25 cellular contexts compared by ENCODE assay signal in the genomic region with DNA sequence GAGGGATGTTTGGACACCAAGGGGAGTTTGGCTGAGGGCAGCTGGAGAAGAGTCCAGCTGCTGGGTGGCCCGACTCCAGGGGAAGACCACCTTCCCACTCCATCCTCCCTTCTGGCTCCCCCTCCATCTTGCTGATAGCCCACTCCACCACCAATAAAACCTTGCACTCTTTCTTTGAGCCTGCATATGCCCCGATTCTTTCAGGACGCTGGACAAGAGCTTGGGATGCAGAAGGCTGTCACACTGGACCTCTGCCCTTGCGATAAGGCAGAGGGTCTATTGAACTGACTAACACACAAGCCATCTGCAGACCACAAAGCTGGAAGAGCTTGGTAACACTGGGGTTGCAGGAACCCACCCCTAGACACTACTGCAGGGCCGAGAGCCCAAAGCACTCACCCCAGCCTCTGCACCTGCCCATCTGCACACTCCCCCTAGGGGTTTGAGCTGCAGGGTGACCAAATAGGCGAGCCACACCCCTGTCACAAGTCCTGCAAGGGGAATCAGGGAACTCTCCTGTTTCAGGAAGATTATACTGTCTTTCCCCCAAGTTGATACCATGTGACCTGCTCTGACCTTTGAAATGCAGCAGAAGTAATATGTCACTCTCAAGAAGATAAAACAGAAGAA.
DNase-seq lines count a peak whose midpoint lies in the region; ATAC-seq and TF ChIP-seq lines count a peak whose summit lies in the region.
"Had no signal": no experiment of that assay in that cellular context is flagged by ENCODE, and none has a peak within 500 bp of the region (broad histone marks: within the 10 kb centered on the region; RNA-seq: fewer than 3 reads in every experiment).

No MANE protein-coding gene starts in this region.

- TF ChIP-seq CTCF in H9 (conservative IDR thresholded peaks at IDR 0.05) (peak; percentile 39), WTC11 (IDR thresholded peaks at IDR 0.05) (no peak)

- no peak overlapping the region for H2BK12ac ChIP-seq in H9 (ENCODE audit: insufficient read length, low read depth, low read length)

- H3T11ph ChIP-seq in H9 (ENCODE audit: low read length) = no peak overlapping the region

- H3K27ac Mint-ChIP-seq in H9 = no peak overlapping the region
- H3K27ac Mint-ChIP-seq in WTC11 = no peak overlapping the region
- no peak overlapping the region for H3K27ac Mint-ChIP-seq in stimulated activated naive B cell treated with anti-CD40 and anti-IgM and Interleukin-4, amounts not matched to agents 10 μg/mL and 1 μg/mL and 100 μg/mL, for 72 hours
- H3K27ac Mint-ChIP-seq: CD4-positive, alpha-beta T cell had no signal

- H2BK5ac ChIP-seq in H9 (ENCODE audit: insufficient read length, low read length) = no peak overlapping the region

- no peaks in the 10 kb centered on the region for H3K79me2 ChIP-seq in H9 (ENCODE audit: insufficient read depth, low read length)

- H3K23ac ChIP-seq in H9 (ENCODE audit: insufficient read length, low read depth, low read length) = no peak overlapping the region

- peaks cover 8 to 11% of the 10 kb centered on the region in 2 experiments; a peak in 3 of 5 replicates for H3K9me3 Mint-ChIP-seq in H9
- H3K9me3 Mint-ChIP-seq in WTC11 = peaks cover 16% of the 10 kb centered on the region
- peaks cover 0 to 2% of the 10 kb centered on the region in 2 donors for H3K9me3 Mint-ChIP-seq in stimulated activated naive B cell treated with anti-CD40 and anti-IgM and Interleukin-4, amounts not matched to agents 10 μg/mL and 1 μg/mL and 100 μg/mL, for 72 hours
- H3K9me3 Mint-ChIP-seq: CD4-positive, alpha-beta T cell had no signal

- H3K4ac ChIP-seq in H9 (ENCODE audit: low read depth, low read length) = no peak overlapping the region

- H3K36me3 Mint-ChIP-seq in H9 (ENCODE audit: insufficient read depth in 1 of 3, low read depth in 3 of 3) (peaks cover 3 to 6% (median 6%) of the 10 kb centered on the region in 3 experiments; a peak in 3 of 7 replicates), WTC11 (peaks cover 13% of the 10 kb centered on the region)
- H3K36me3 Mint-ChIP-seq in stimulated activated naive B cell treated with anti-CD40 and anti-IgM and Interleukin-4, amounts not matched to agents 10 μg/mL and 1 μg/mL and 100 μg/mL, for 72 hours = peaks cover 5 to 8% of the 10 kb centered on the region in 2 donors

- no peak overlapping the region for H4K5ac ChIP-seq in H9 (ENCODE audit: insufficient read length, low read depth, low read length)

- no peak overlapping the region for H3K14ac ChIP-seq in H9 (ENCODE audit: insufficient read depth, low read length)

- ATAC-seq in WTC11 (peak; percentile 78), GM18868 (IDR thresholded peaks at IDR 0.05; ENCODE audit: unreplicated experiment) (no peak)
- peak; percentile 38 to 39 for ATAC-seq in stimulated activated naive B cell treated with anti-CD40 and anti-IgM and Interleukin-4, amounts not matched to agents 10 μg/mL and 1 μg/mL and 100 μg/mL, for 72 hours (replicated peaks)
- ATAC-seq: A549 had no signal

- H3K4me1 ChIP-seq in H9 (ENCODE audit: insufficient read depth, low read length) = no peaks in the 10 kb centered on the region
- H3K4me1 ChIP-seq: A549, SJSA1 had no signal

- no peak overlapping the region for H3K4me3 Mint-ChIP-seq in H9
- H3K4me3 Mint-ChIP-seq in WTC11 = no peak overlapping the region
- no peak overlapping the region for H3K4me3 Mint-ChIP-seq in stimulated activated naive B cell treated with anti-CD40 and anti-IgM and Interleukin-4, amounts not matched to agents 10 μg/mL and 1 μg/mL and 100 μg/mL, for 72 hours
- H3K4me3 Mint-ChIP-seq: CD4-positive, alpha-beta T cell had no signal

- DNase-seq in H9 (peak; percentile 47), OCI-M1 (lab: John Stamatoyannopoulos, UW) (peak; percentile 74), WTC11 (ENCODE audit: low spot score) (peak; percentile 19), hypothalamus (lab: John Stamatoyannopoulos, UW) (no peak)
- no peak for DNase-seq in stimulated activated naive B cell treated with anti-CD40 and anti-IgM and Interleukin-4, amounts not matched to agents 10 μg/mL and 1 μg/mL and 100 μg/mL, for 72 hours
- DNase-seq in activated CD4-positive, CD25-positive, alpha-beta regulatory T cell treated with anti-CD3 and anti-CD28 coated beads, Interleukin-2, amount 50 U/mL, for 72 hours = no peak
- DNase-seq: AML-193; CD4-positive, alpha-beta T cell; KBM-7; MG63; NCI-H1092; NCI-H1436; NCI-H187; NCI-H2081 treated with DMSO at 0.1 percent for 48 hours; NCI-H2171; NCI-H345; NCI-H524; NCI-H82; NK-92 treated with Interleukin-12 subunit alpha and Interleukin-12 subunit beta, amount 100 ng/mL, for 24 hours; Right ventricle myocardium superior; RPMI8226 had no signal

- no peaks in the 10 kb centered on the region for H4K20me1 ChIP-seq in H9 (ENCODE audit: control insufficient read depth, insufficient read depth, insufficient read length)
- H4K20me1 ChIP-seq: BLaER1 treated with 17β-estradiol and CSF1 and Interleukin-3, amounts not matched to agents 10 nM and 100 nM had no signal

- H2BK120ac ChIP-seq in H9 (ENCODE audit: low read depth, low read length, poor library complexity, severe bottlenecking) = no peak overlapping the region

- H3K9me3 ChIP-seq in H9 (ENCODE audit: control insufficient read depth, low read depth, low read length) = no peaks in the 10 kb centered on the region
- H3K9me3 ChIP-seq: A549, MG63, SJSA1 had no signal

- WGBS in H9 (ENCODE audit: extremely low coverage, insufficient read length, low lambda C conversion rate) = no CpG with 5 or more reads among the region's 6 CpGs

- H3K18ac ChIP-seq in H9 (ENCODE audit: insufficient read length, low read depth, low read length) = no peak overlapping the region

- H3K56ac ChIP-seq in H9 (ENCODE audit: insufficient read length, low read depth, low read length) = no peak overlapping the region

- POLR2A ChIA-PET in WTC11 (lab: Charles Lee) = no interaction called here

- H4K8ac ChIP-seq in H9 (replicated peaks; ENCODE audit: insufficient read length, low read depth, low read length) = no peak overlapping the region

- no peak overlapping the region for H3K27ac ChIP-seq in H9 (ENCODE audit: insufficient read length, low read depth, low read length)
- H3K27ac ChIP-seq: A549; BLaER1 treated with 17β-estradiol and CSF1 and Interleukin-3, amounts not matched to agents 10 nM and 100 nM; SJSA1 had no signal

- H2BK15ac ChIP-seq in H9 (ENCODE audit: low read depth, low read length) = no peak overlapping the region

- no peaks in the 10 kb centered on the region for H3K23me2 ChIP-seq in H9 (ENCODE audit: insufficient read length, low read depth, low read length, poor library complexity, severe bottlenecking)

- no peak overlapping the region for H2AK5ac ChIP-seq in H9 (ENCODE audit: insufficient read length, low read length)

- no peak overlapping the region for H2BK20ac ChIP-seq in H9 (ENCODE audit: low read depth, low read length, poor library complexity, severe bottlenecking)

- no peak overlapping the region for H2AFZ ChIP-seq in H9 (ENCODE audit: low read length)

- H3K27me3 ChIP-seq in H9 (ENCODE audit: insufficient read depth, low read length) = no peaks in the 10 kb centered on the region
- H3K27me3 ChIP-seq: BLaER1 treated with 17β-estradiol and CSF1 and Interleukin-3, amounts not matched to agents 10 nM and 100 nM; MG63; SJSA1 had no signal

- H3K9ac ChIP-seq in H9 (ENCODE audit: extremely low read depth, insufficient read length, low read length) = no peak overlapping the region
- H3K9ac ChIP-seq: BLaER1 treated with 17β-estradiol and CSF1 and Interleukin-3, amounts not matched to agents 10 nM and 100 nM had no signal

- no peak overlapping the region for H3K4me2 ChIP-seq in H9 (ENCODE audit: insufficient read depth, insufficient read length, low read length)
- H3K4me2 ChIP-seq: A549; BLaER1 treated with 17β-estradiol and CSF1 and Interleukin-3, amounts not matched to agents 10 nM and 100 nM had no signal

- H3K79me1 ChIP-seq in H9 (ENCODE audit: insufficient read depth, low read depth, low read length, poor library complexity, severe bottlenecking) = no peaks in the 10 kb centered on the region

- H3K4me1 Mint-ChIP-seq in H9 = peaks cover 3 to 4% of the 10 kb centered on the region in 2 experiments
- H3K4me1 Mint-ChIP-seq in WTC11 = peaks cover 2% of the 10 kb centered on the region; the same call in 1 of the 2 replicates
- H3K4me1 Mint-ChIP-seq in stimulated activated naive B cell treated with anti-CD40 and anti-IgM and Interleukin-4, amounts not matched to agents 10 μg/mL and 1 μg/mL and 100 μg/mL, for 72 hours = peaks cover 10 to 22% of the 10 kb centered on the region in 2 donors

- no peak overlapping the region for H4K91ac ChIP-seq in H9 (ENCODE audit: insufficient read length, low read depth, low read length)

- CTCF ChIA-PET in WTC11 (lab: Charles Lee) = interaction anchor here (0.8 to 2.3 kb wide), 3 partner anchors 10 to 44 kb away, joined by 3 to 8 read pairs (median 3); no protein-coding TSS in a partner anchor

- H3K27me3 Mint-ChIP-seq in H9 (ENCODE audit: low read depth) (no peaks in the 10 kb centered on the region; the same call in 1 of the 2 replicates), WTC11 (ENCODE audit: low read depth) (no peaks in the 10 kb centered on the region)
- H3K27me3 Mint-ChIP-seq in stimulated activated naive B cell treated with anti-CD40 and anti-IgM and Interleukin-4, amounts not matched to agents 10 μg/mL and 1 μg/mL and 100 μg/mL, for 72 hours = peaks cover 7 to 8% of the 10 kb centered on the region in 2 donors
- H3K27me3 Mint-ChIP-seq: CD4-positive, alpha-beta T cell had no signal

TF ChIP-seq in WTC11, 78 proteins besides CTCF, POLR2A, EP300 and RAD21 (continues in another document):
- no peak for TF ChIP-seq TCF7 (CRISPR knock-in tag; IDR thresholded peaks at IDR 0.05; ENCODE audit: low read depth)
- no peak for TF ChIP-seq MAX (CRISPR knock-in tag; IDR thresholded peaks at IDR 0.05)
- TF ChIP-seq NFYB (CRISPR knock-in tag; conservative IDR thresholded peaks at IDR 0.05; ENCODE audit: low read depth) = no peak
- TF ChIP-seq CBFB (CRISPR knock-in tag; IDR thresholded peaks at IDR 0.05; ENCODE audit: low read depth) = no peak

Comparison
In these comparisons a context has a peak if more than half of its experiments do, and no peak if none do; other contexts are left out.
1. DNase-seq: peak in H9 (single experiment), OCI-M1 (single experiment) and WTC11 (single experiment); none in stimulated activated naive B cell treated with anti-CD40 and anti-IgM and Interleukin-4, amounts not matched to agents 10 μg/mL and 1 μg/mL and 100 μg/mL, for 72 hours (single experiment), hypothalamus (0 of 51) and activated CD4-positive, CD25-positive, alpha-beta regulatory T cell treated with anti-CD3 and anti-CD28 coated beads, Interleukin-2, amount 50 U/mL, for 72 hours (single experiment).